In genomic region chr5:1213508-1214162, GRCh38 we compare ENCODE assay signal across 23 cellular contexts. TPM values are rescaled to one million over a fixed set of nuclear protein-coding genes. Genes with fewer than 3 reads are reported as not detected.
A peak's percentile ranks its signal among the peaks of the same experiment; 100 is the strongest.
DNase-seq lines count a peak whose midpoint lies in the region; ATAC-seq, FAIRE-seq and TF ChIP-seq lines count a peak whose summit lies in the region.
"Had no signal": no experiment of that assay in that cellular context is flagged by ENCODE, and none has a peak within 500 bp of the region (broad histone marks: within the 10 kb centered on the region; RNA-seq: fewer than 3 reads in every experiment).

No MANE protein-coding gene starts in this region.

- no peak overlapping the region for H3K4me2 ChIP-seq in K562 (ENCODE audit: insufficient read depth, low read length)
- H3K4me2 ChIP-seq: A549 had no signal

- CTCF ChIA-PET in K562 (lab: Yijun Ruan, JAX; ENCODE audit: low intra/inter-chr PET ratio): no interaction called here

- ATAC-seq in natural killer cell treated with Interleukin-12 subunit alpha and Interleukin-12 subunit beta and Interleukin-15 and Interleukin-18, amount 100 ng/mL, for 72 hours: no peak
- no peak for ATAC-seq in natural killer cell
- ATAC-seq in K562: no peak
- no peak for ATAC-seq in lower lobe of right lung
- no peak for ATAC-seq in HG02852 (IDR thresholded peaks at IDR 0.05; ENCODE audit: unreplicated experiment)
- ATAC-seq: A549; CD8-positive, alpha-beta T cell had no signal

- TF ChIP-seq CTCF in natural killer cell (IDR thresholded peaks at IDR 0.05): no peak
- TF ChIP-seq CTCF in K562 (IDR thresholded peaks at IDR 0.05 in 2 of 3, conservative IDR thresholded peaks at IDR 0.05 in 1 of 3; ENCODE audit: insufficient read depth in 2 of 3, low read depth in 1 of 3, low read length in 3 of 3): no peak
- TF ChIP-seq CTCF in lower lobe of right lung (IDR thresholded peaks at IDR 0.05): no peak
- no peak for TF ChIP-seq CTCF in GM10266 (IDR thresholded peaks at IDR 0.05; ENCODE audit: control insufficient read depth, insufficient read depth, low read depth, missing control alignments)

- no peaks in the 10 kb centered on the region for H3K9me3 Mint-ChIP-seq in natural killer cell treated with Interleukin-12 subunit alpha and Interleukin-12 subunit beta and Interleukin-15 and Interleukin-18, amount 100 ng/mL, for 72 hours
- H3K9me3 Mint-ChIP-seq in natural killer cell: no peaks in the 10 kb centered on the region
- H3K9me3 Mint-ChIP-seq: CD8-positive, alpha-beta T cell had no signal

- DNase-seq in natural killer cell treated with Interleukin-12 subunit alpha and Interleukin-12 subunit beta and Interleukin-15 and Interleukin-18, amount 100 ng/mL, for 72 hours (ENCODE audit: low spot score): peak; percentile 32
- DNase-seq in natural killer cell (no peak), K562 (ENCODE audit: extremely low read depth in 1 of 4, low spot score in 3 of 4) (no peak), lower lobe of right lung (peak; percentile 33), GM10266 (ENCODE audit: extremely low spot score) (no peak), middle frontal gyrus (ENCODE audit: extremely low spot score, low spot score) (no peak)
- DNase-seq: BE2C; CD8-positive, alpha-beta T cell; COR-L47; DMS153; DMS79 treated with DMSO at 0.1 percent for 48 hours; EL; GOT3; H9; HFFc6 had no signal

- peaks cover 6% of the 10 kb centered on the region; the same call in 1 of the 2 replicates for H4K20me1 ChIP-seq in K562 (replicated peaks; ENCODE audit: control insufficient read depth, insufficient read depth, low read length)

- no peaks in the 10 kb centered on the region for H3K9me1 ChIP-seq in K562 (ENCODE audit: control insufficient read depth, insufficient read depth, low read length)

- no peak overlapping the region for H3K27ac Mint-ChIP-seq in natural killer cell treated with Interleukin-12 subunit alpha and Interleukin-12 subunit beta and Interleukin-15 and Interleukin-18, amount 100 ng/mL, for 72 hours
- no peak overlapping the region for H3K27ac Mint-ChIP-seq in natural killer cell
- H3K27ac Mint-ChIP-seq: CD8-positive, alpha-beta T cell; H9; HFFc6 had no signal

- no peak for TF ChIP-seq EP300 in K562 (IDR thresholded peaks at IDR 0.05; ENCODE audit: low read length)

- H2AFZ ChIP-seq in K562 (ENCODE audit: low read depth, low read length): no peak overlapping the region

- TF ChIP-seq POLR2A in K562 (conservative IDR thresholded peaks at IDR 0.05): no peak

- intact Hi-C loops in natural killer cell (cut with micrococcal nuclease) (no loop called here), K562 (cut with micrococcal nuclease) (no loop called here), lower lobe of right lung (cut with DNase I) (no loop called here)

- POLR2A ChIA-PET in K562 (lab: Yijun Ruan, JAX): no interaction called here

- no peak overlapping the region for H3K27ac ChIP-seq in K562 (ENCODE audit: extremely low read depth, low read depth, low read length)
- H3K27ac ChIP-seq in lower lobe of right lung: no peak overlapping the region
- H3K27ac ChIP-seq: A549, C4-2B had no signal

- peaks cover 0 to 5% of the 10 kb centered on the region in 2 donors for H3K27me3 Mint-ChIP-seq in natural killer cell treated with Interleukin-12 subunit alpha and Interleukin-12 subunit beta and Interleukin-15 and Interleukin-18, amount 100 ng/mL, for 72 hours
- H3K27me3 Mint-ChIP-seq in natural killer cell (ENCODE audit: low read depth in 2 of 2): no peaks in the 10 kb centered on the region

- H3K79me2 ChIP-seq in K562 (ENCODE audit: control insufficient read depth, insufficient read depth, low read length): no peaks in the 10 kb centered on the region

- no peaks in the 10 kb centered on the region for H3K36me3 Mint-ChIP-seq in natural killer cell treated with Interleukin-12 subunit alpha and Interleukin-12 subunit beta and Interleukin-15 and Interleukin-18, amount 100 ng/mL, for 72 hours
- H3K36me3 Mint-ChIP-seq in natural killer cell: no peaks in the 10 kb centered on the region
- H3K36me3 Mint-ChIP-seq: CD8-positive, alpha-beta T cell had no signal

- no TSS peak for BruUV-seq in K562 (replicated peaks; lab: Mats Ljungman, UMichigan)

- H3K36me3 ChIP-seq in K562 (ENCODE audit: control insufficient read depth, insufficient read depth, low read length) (no peaks in the 10 kb centered on the region), lower lobe of right lung (no peaks in the 10 kb centered on the region)
- H3K36me3 ChIP-seq: BE2C had no signal

- no peak for FAIRE-seq in K562 (lab: Jason Lieb, UNC)
- FAIRE-seq: A549, D721Med, G401.6, GM12892, HTR-8/SVneo had no signal

- in situ Hi-C loops in K562 (cut with MboI): no loop called here

- H3K9me3 ChIP-seq in K562 (replicated peaks; ENCODE audit: control insufficient read depth, insufficient read depth, low read depth, low read length) (no peaks in the 10 kb centered on the region; the same call in 1 of the 2 replicates), lower lobe of right lung (no peaks in the 10 kb centered on the region)
- H3K9me3 ChIP-seq: A549, BE2C had no signal

- H3K4me3 Mint-ChIP-seq in natural killer cell treated with Interleukin-12 subunit alpha and Interleukin-12 subunit beta and Interleukin-15 and Interleukin-18, amount 100 ng/mL, for 72 hours: no peak overlapping the region
- H3K4me3 Mint-ChIP-seq in natural killer cell: no peak overlapping the region
- H3K4me3 Mint-ChIP-seq: CD8-positive, alpha-beta T cell; H9; HFFc6 had no signal

- H3K9ac ChIP-seq in K562 (ENCODE audit: insufficient read depth in 1 of 2, low read depth in 2 of 2, low read length in 2 of 2): no peak overlapping the region

- H3K4me1 ChIP-seq in K562 (replicated peaks in 1 of 2; ENCODE audit: control insufficient read depth in 2 of 2, insufficient read depth in 2 of 2, low read length in 2 of 2): peaks cover 0 to 55% of the 10 kb centered on the region in 2 experiments; a peak in 1 of 5 replicates
- no peaks in the 10 kb centered on the region for H3K4me1 ChIP-seq in lower lobe of right lung
- H3K4me1 ChIP-seq: A549, BE2C had no signal

- no peak for TF ChIP-seq RAD21 in K562 (CRISPR knock-in tag; conservative IDR thresholded peaks at IDR 0.05 in 1 of 2, IDR thresholded peaks at IDR 0.05 in 1 of 2)

- WGBS in K562 (ENCODE audit: insufficient coverage, low coverage, missing lambda C conversion rate): 34% methylated on average over 23 of the region's 25 CpGs

- H3K4me3 ChIP-seq in K562 (no peak overlapping the region), lower lobe of right lung (no peak overlapping the region)
- H3K4me3 ChIP-seq: A549 had no signal

- H3K4me1 Mint-ChIP-seq in natural killer cell treated with Interleukin-12 subunit alpha and Interleukin-12 subunit beta and Interleukin-15 and Interleukin-18, amount 100 ng/mL, for 72 hours (ENCODE audit: low read depth in 2 of 2): no peaks in the 10 kb centered on the region
- no peaks in the 10 kb centered on the region for H3K4me1 Mint-ChIP-seq in natural killer cell

- peaks cover 14 to 64% of the 10 kb centered on the region in 2 experiments for H3K27me3 ChIP-seq in K562 (ENCODE audit: control insufficient read depth in 2 of 2, insufficient read depth in 2 of 2, low read length in 2 of 2)
- H3K27me3 ChIP-seq in lower lobe of right lung (ENCODE audit: low read depth): no peaks in the 10 kb centered on the region
- H3K27me3 ChIP-seq: BE2C had no signal

TF ChIP-seq in K562, 482 proteins besides CTCF, POLR2A, EP300 and RAD21 (continues in another document):
- TF ChIP-seq POLR2G (IDR thresholded peaks at IDR 0.05; ENCODE audit: low read depth, low read length): peak; percentile 41
- no peak for TF ChIP-seq PPARD (CRISPR knock-in tag; IDR thresholded peaks at IDR 0.05)

RNA-seq across cellular contexts. Expression of gene SLC6A18, which starts 11.5 kb away (rescaled TPM):
- not detected for total RNA-seq in natural killer cell treated with Interleukin-12 subunit alpha and Interleukin-12 subunit beta and Interleukin-15 and Interleukin-18, amount 100 ng/mL, for 72 hours
- total RNA-seq in natural killer cell (not detected), K562 (2014; rRNA removed) (not detected in 2 replicates), K562 (2014; rRNA removed; fragmentation: Illumina TruSeq; extraction: Trizol) (not detected in 2 replicates), K562 (2015; rRNA removed; fragmentation: Illumina TruSeq; extraction: Trizol) (not detected in 2 replicates), K562 (2021) (not detected in 2 replicates), lower lobe of right lung (not detected)
- total RNA-seq in K562 (2011; cell fraction: chromatin; rRNA removed; ENCODE audit: low replicate concordance): not detected in 2 replicates
- total RNA-seq in K562 (2011; cell fraction: nucleolus; rRNA removed): not detected in 2 replicates
- not detected in 2 replicates for total RNA-seq in K562 (2011; cell fraction: nucleoplasm; rRNA removed)
- polyA plus RNA-seq in K562 (2011; rRNA removed) (not detected in 2 replicates), K562 (2014; fragmentation: Illumina TruSeq; extraction: Trizol) (not detected in 2 replicates), K562 (2014; fragmentation: Nextera tagmentation; extraction: Ambion mirVana) (not detected), K562 (2014; rRNA removed) (not detected in 2 replicates)
- not detected in 2 replicates for polyA plus RNA-seq in K562 (2011; cell fraction: cytosol; rRNA removed)
- polyA plus RNA-seq in K562 (2011; cell fraction: nucleus; rRNA removed): not detected in 2 replicates
- not detected in 2 replicates for polyA plus RNA-seq in K562 (2012)
- not detected in 2 replicates for polyA minus RNA-seq in K562 (2011; rRNA and poly(A)+ RNA removed)
- not detected in 2 replicates for polyA minus RNA-seq in K562 (2011; cell fraction: cytosol; rRNA and poly(A)+ RNA removed)
- not detected in 2 replicates for polyA minus RNA-seq in K562 (2011; cell fraction: nucleus; rRNA and poly(A)+ RNA removed)
- total RNA-seq: CD8-positive, alpha-beta T cell; H9; HFFc6 had no signal
- polyA plus RNA-seq: A549, AG04450 had no signal

RNA-seq across cellular contexts. Expression of gene SLC6A19, which starts 12.2 kb away (rescaled TPM):
- not detected for total RNA-seq in natural killer cell treated with Interleukin-12 subunit alpha and Interleukin-12 subunit beta and Interleukin-15 and Interleukin-18, amount 100 ng/mL, for 72 hours
- total RNA-seq in natural killer cell (not detected), K562 (2014; rRNA removed) (0.59 and 1.3 TPM in 2 replicates), K562 (2014; rRNA removed; fragmentation: Illumina TruSeq; extraction: Trizol) (0.26 and 0.47 TPM in 2 replicates), K562 (2015; rRNA removed; fragmentation: Illumina TruSeq; extraction: Trizol) (0.43 and 0.49 TPM in 2 replicates), K562 (2021) (1.3 and 1.6 TPM in 2 replicates), lower lobe of right lung (not detected)
- total RNA-seq in K562 (2011; cell fraction: chromatin; rRNA removed; ENCODE audit: low replicate concordance): 1.7 and 3.2 TPM in 2 replicates
- 2.1 and 2.2 TPM in 2 replicates for total RNA-seq in K562 (2011; cell fraction: nucleolus; rRNA removed)
- total RNA-seq in K562 (2011; cell fraction: nucleoplasm; rRNA removed): 1.5 and 1.6 TPM in 2 replicates
- polyA plus RNA-seq in K562 (2011; rRNA removed) (0.26 and 0.65 TPM in 2 replicates), K562 (2014; fragmentation: Illumina TruSeq; extraction: Trizol) (0.74 and 1.1 TPM in 2 replicates), K562 (2014; fragmentation: Nextera tagmentation; extraction: Ambion mirVana) (under 1 TPM; 0.03 to 0.04 TPM), K562 (2014; rRNA removed) (1.0 and 1.1 TPM in 2 replicates)
- 0.27 and 1.1 TPM in 2 replicates for polyA plus RNA-seq in K562 (2011; cell fraction: cytosol; rRNA removed)
- 1.4 and 5.0 TPM in 2 replicates for polyA plus RNA-seq in K562 (2011; cell fraction: nucleus; rRNA removed)
- polyA plus RNA-seq in K562 (2012): 4.1 and 5.2 TPM in 2 replicates
- polyA minus RNA-seq in K562 (2011; rRNA and poly(A)+ RNA removed): 0.21 and 1.3 TPM in 2 replicates
- 0.27 and 0.95 TPM in 2 replicates for polyA minus RNA-seq in K562 (2011; cell fraction: cytosol; rRNA and poly(A)+ RNA removed)
- 0.22 and 0.67 TPM in 2 replicates for polyA minus RNA-seq in K562 (2011; cell fraction: nucleus; rRNA and poly(A)+ RNA removed)
- total RNA-seq: CD8-positive, alpha-beta T cell; H9; HFFc6 had no signal
- polyA plus RNA-seq: AG04450 had no signal

Comparison
In these comparisons a context has a peak if more than half of its experiments do, and no peak if none do; other contexts are left out.
1. DNase-seq: peak in natural killer cell treated with Interleukin-12 subunit alpha and Interleukin-12 subunit beta and Interleukin-15 and Interleukin-18, amount 100 ng/mL, for 72 hours (single experiment) and lower lobe of right lung (single experiment); none in natural killer cell (single experiment), K562 (0 of 4), GM10266 (single experiment) and middle frontal gyrus (single experiment).